In the genomic region with DNA sequence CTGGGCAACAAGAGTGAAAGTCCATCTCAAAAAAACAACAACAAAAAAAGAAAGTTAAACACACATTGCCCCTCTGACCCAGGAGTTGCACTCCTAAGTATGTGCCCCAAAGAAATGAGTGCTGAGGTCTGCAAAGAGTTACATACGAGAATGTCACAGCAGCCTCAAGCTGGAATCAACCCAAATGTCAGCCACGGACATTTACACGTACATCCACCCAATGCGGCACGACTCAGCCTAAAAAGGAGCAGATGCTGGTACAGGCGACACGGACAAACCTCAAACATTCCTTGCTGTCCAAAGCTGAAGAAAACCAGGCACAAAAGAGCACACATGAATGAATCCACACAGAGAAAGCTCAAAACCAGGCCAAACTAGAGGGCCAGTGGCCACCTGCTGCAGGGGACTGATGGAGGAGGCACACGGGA, we compare ENCODE assay signal across 12 cellular contexts. TPM values are rescaled to one million over a fixed set of nuclear protein-coding genes. Genes with fewer than 3 reads are reported as not detected.
DNase-seq lines count a peak whose midpoint lies in the region; ATAC-seq and TF ChIP-seq lines count a peak whose summit lies in the region.
"Had no signal": no experiment of that assay in that cellular context is flagged by ENCODE, and none has a peak within 500 bp of the region (broad histone marks: within the 10 kb centered on the region; RNA-seq: fewer than 3 reads in every experiment).

No MANE protein-coding gene starts in this region.

- peak in 1 of 4 donors; percentile 52 for TF ChIP-seq EP300 in sigmoid colon (IDR thresholded peaks at IDR 0.05)

- TF ChIP-seq POLR2A in sigmoid colon (IDR thresholded peaks at IDR 0.05) = no peak

- TF ChIP-seq CTCF in C4-2B (conservative IDR thresholded peaks at IDR 0.05) = no peak
- TF ChIP-seq CTCF in PC-9 (conservative IDR thresholded peaks at IDR 0.05) = no peak
- no peak for TF ChIP-seq CTCF in sigmoid colon (IDR thresholded peaks at IDR 0.05)
- no peak for TF ChIP-seq CTCF in GM10248 (IDR thresholded peaks at IDR 0.05; ENCODE audit: control extremely low read depth, extremely low read depth, low read depth, missing control alignments)

- ATAC-seq in GM21447 (IDR thresholded peaks at IDR 0.05; ENCODE audit: unreplicated experiment) = no peak
- ATAC-seq: activated CD8-positive, alpha-beta memory T cell treated with anti-CD3 and anti-CD28 coated beads, Interleukin-2, amount 10 ng/mL, durations not matched to agents 7 days and 5 days had no signal

- H3K9me3 ChIP-seq in PC-9 (ENCODE audit: insufficient read depth, low read depth) (no peaks in the 10 kb centered on the region), esophagus (ENCODE audit: control insufficient read depth in 2 of 2, insufficient read depth in 1 of 2, low read depth in 1 of 2, low read length in 1 of 2) (no peaks in the 10 kb centered on the region), sigmoid colon (no peaks in the 10 kb centered on the region)

- intact Hi-C loops in PC-9 (cut with micrococcal nuclease; ENCODE audit: unreplicated experiment) (no loop called here), sigmoid colon (cut with DNase I) (loop anchor here (10.0 kb wide), 1 partner anchor 598 kb away; a partner anchor contains a TSS)

- H3K4me1 ChIP-seq in PC-9 (replicated peaks; ENCODE audit: insufficient read depth) (peaks cover 77% of the 10 kb centered on the region), esophagus (ENCODE audit: control insufficient read depth in 2 of 2, insufficient read depth in 2 of 2, low read length in 1 of 2) (peaks cover 15 to 36% of the 10 kb centered on the region in 2 donors), sigmoid colon (peaks cover 0 to 99% (median 97%) of the 10 kb centered on the region in 4 donors)

- H3K4me3 ChIP-seq in PC-9 = no peak overlapping the region
- H3K4me3 ChIP-seq in esophagus (ENCODE audit: low read depth in 1 of 2, low read length in 2 of 2) = no peak overlapping the region
- no peak overlapping the region for H3K4me3 ChIP-seq in sigmoid colon

- DNase-seq in PC-9 (no peak), sigmoid colon (peak; percentile 68), NCI-H446 treated with DMSO at 0.1 percent for 48 hours (lab: John Stamatoyannopoulos, UW) (no peak), A172 (ENCODE audit: low spot score) (no peak), GM10248 (ENCODE audit: extremely low spot score) (no peak)
- DNase-seq: activated CD8-positive, alpha-beta memory T cell treated with anti-CD3 and anti-CD28 coated beads, Interleukin-2, amount 10 ng/mL, durations not matched to agents 7 days and 5 days; cerebellar nuclear complex; DND-41; NCI-H2227 treated with DMSO at 0.1 percent for 48 hours had no signal

- H3K27ac ChIP-seq in C4-2B (peak overlapping the region; percentile 72), PC-9 (peak overlapping the region; percentile 63; the same call in 1 of the 2 replicates), esophagus (ENCODE audit: low read depth in 2 of 2, low read length in 1 of 2) (peak overlapping the region; percentile 40 to 68), sigmoid colon (peak overlapping the region; percentile 86 to 96 (median 96))

- no peaks in the 10 kb centered on the region for H3K27me3 ChIP-seq in PC-9 (ENCODE audit: insufficient read depth, low read depth)
- H3K27me3 ChIP-seq in esophagus (ENCODE audit: control insufficient read depth in 1 of 2, insufficient read depth in 2 of 2, low read length in 2 of 2) = no peaks in the 10 kb centered on the region
- no peaks in the 10 kb centered on the region for H3K27me3 ChIP-seq in sigmoid colon

- no TSS peak for BruUV-seq in PC-9 (replicated peaks; lab: Mats Ljungman, UMichigan)

- no peaks in the 10 kb centered on the region for H3K9me2 ChIP-seq in PC-9 (ENCODE audit: insufficient read depth)

- peaks cover 60% of the 10 kb centered on the region for H3K79me2 ChIP-seq in PC-9 (ENCODE audit: low read depth)

- no peaks in the 10 kb centered on the region for H4K20me1 ChIP-seq in PC-9 (ENCODE audit: insufficient read depth)

- H2AFZ ChIP-seq in PC-9 = no peak overlapping the region

- POLR2A ChIA-PET in PC-9 (lab: Charles Lee; ENCODE audit: unreplicated experiment) (interaction anchor here (0.7 kb wide), 2 partner anchors 11 to 675 kb away, joined by 4 to 5 read pairs; no protein-coding TSS in a partner anchor), GM10248 (lab: Yijun Ruan, JAX) (interaction anchor here (0.6 kb wide), 1 partner anchor 35 kb away, joined by 3 read pairs; no protein-coding TSS in a partner anchor)

- WGBS in esophagus, 2 donors = 55 to 67% methylated on average over 8 of the region's 8 CpGs
- 72 to 75% methylated on average over 8 of the region's 8 CpGs for WGBS in sigmoid colon, 2 donors

- H3F3A ChIP-seq in PC-9 (ENCODE audit: insufficient read depth, low read depth) = peaks cover 46% of the 10 kb centered on the region

- H3K36me3 ChIP-seq in PC-9 (ENCODE audit: low read depth) = no peaks in the 10 kb centered on the region
- no peaks in the 10 kb centered on the region for H3K36me3 ChIP-seq in esophagus (ENCODE audit: control insufficient read depth in 2 of 2, insufficient read depth in 2 of 2, low read length in 1 of 2)
- peaks cover 0 to 6% (median 0%) of the 10 kb centered on the region in 4 donors for H3K36me3 ChIP-seq in sigmoid colon

- no peak overlapping the region for H3K4me2 ChIP-seq in PC-9

- CTCF ChIA-PET in PC-9 (lab: Charles Lee) = no interaction called here
- CTCF ChIA-PET in GM10248 (lab: Yijun Ruan, JAX) = interaction anchor here (0.9 to 8.3 kb wide), 13 partner anchors 8 to 142 kb away, joined by 3 to 95 read pairs (median 6); no protein-coding TSS in a partner anchor

RNA-seq across cellular contexts. Expression of a gene that starts 46.8 kb away (rescaled TPM):
- total RNA-seq in PC-9 (2021) (80.8 and 82.1 TPM in 2 replicates), sigmoid colon (100 to 1,000 TPM in 1 of 4 donors, 10 to 100 TPM in 3; 62.9 to 112 (median 80.8) TPM)
- polyA plus RNA-seq in esophagus (10 to 100 TPM; 12.4 to 14.2 TPM), sigmoid colon (10 to 100 TPM; 10.2 to 73.8 (median 13.6) TPM)
- 65.8 and 66.3 TPM in 2 replicates for total RNA-seq in A172 (2014; rRNA removed; shearing (Covaris generic))
